ENCODE assay signal across 16 cellular contexts in genomic region chr12:123441523-123442164, GRCh38. TPM values are rescaled to one million over a fixed set of nuclear protein-coding genes. Genes with fewer than 3 reads are reported as not detected.
DNase-seq lines count a peak whose midpoint lies in the region; ATAC-seq, FAIRE-seq and TF ChIP-seq lines count a peak whose summit lies in the region.
"Had no signal": no experiment of that assay in that cellular context is flagged by ENCODE, and none has a peak within 500 bp of the region (broad histone marks: within the 10 kb centered on the region; RNA-seq: fewer than 3 reads in every experiment).

No MANE protein-coding gene starts in this region.

- ATAC-seq in GM18861 (IDR thresholded peaks at IDR 0.05; ENCODE audit: unreplicated experiment) (peak; percentile 55), GM21576 (IDR thresholded peaks at IDR 0.05; ENCODE audit: unreplicated experiment) (peak; percentile 54), HG03108 (IDR thresholded peaks at IDR 0.05; ENCODE audit: unreplicated experiment) (peak; percentile 50)
- ATAC-seq in activated T-cell treated with anti-CD3 and anti-CD28 coated beads, Interleukin-2, amount 50 U/mL, for 4 hours = no peak
- ATAC-seq: effector memory CD8-positive, alpha-beta T cell; gastrocnemius medialis; psoas muscle; stimulated activated naive CD8-positive, alpha-beta T cell treated with anti-CD3 and anti-CD28 coated beads, Interleukin-15, amount 100 ng/mL, for 72 hours had no signal

- TF ChIP-seq CTCF in neural progenitor cell (IDR thresholded peaks at IDR 0.05) = no peak

- H3F3A ChIP-seq in neural progenitor cell (ENCODE audit: low read depth) = peaks cover 10% of the 10 kb centered on the region

- H3K27ac ChIP-seq in neural progenitor cell = no peak overlapping the region
- H3K27ac ChIP-seq: gastrocnemius medialis, psoas muscle had no signal

- no peaks in the 10 kb centered on the region for H3K9me3 Mint-ChIP-seq in neural progenitor cell
- H3K9me3 Mint-ChIP-seq in activated T-cell treated with anti-CD3 and anti-CD28 coated beads, Interleukin-2, amount 50 U/mL, for 4 hours = no peaks in the 10 kb centered on the region
- H3K9me3 Mint-ChIP-seq: effector memory CD8-positive, alpha-beta T cell; stimulated activated naive CD8-positive, alpha-beta T cell treated with anti-CD3 and anti-CD28 coated beads, Interleukin-15, amount 100 ng/mL, for 72 hours had no signal

- H2AFZ ChIP-seq in neural progenitor cell (replicated peaks) = no peak overlapping the region

- DNase-seq in neural progenitor cell (ENCODE audit: low spot score) (no peak), HPDE6-E6E7 (ENCODE audit: extremely low spot score) (no peak), HTR-8/SVneo (ENCODE audit: insufficient read length, low spot score) (no peak)
- no peak for DNase-seq in activated CD4-positive, CD25-positive, alpha-beta regulatory T cell treated with anti-CD3 and anti-CD28 coated beads, Interleukin-2, amount 50 U/mL, for 72 hours
- DNase-seq in activated T-cell treated with anti-CD3 and anti-CD28 coated beads, Interleukin-2, amount 50 U/mL, for 4 hours = no peak
- DNase-seq: effector memory CD8-positive, alpha-beta T cell; gastrocnemius medialis; islet precursor cell; NCI-H345; psoas muscle; stimulated activated CD4-positive, alpha-beta T cell treated with anti-CD3 and anti-CD28 coated beads, Interleukin-2, amount 100 ng/mL, for 48 hours; stimulated activated naive CD8-positive, alpha-beta T cell treated with anti-CD3 and anti-CD28 coated beads, Interleukin-15, amount 100 ng/mL, for 72 hours had no signal

- H3K4me3 Mint-ChIP-seq in neural progenitor cell = no peak overlapping the region
- H3K4me3 Mint-ChIP-seq in activated T-cell treated with anti-CD3 and anti-CD28 coated beads, Interleukin-2, amount 50 U/mL, for 4 hours = no peak overlapping the region
- H3K4me3 Mint-ChIP-seq: brain; effector memory CD8-positive, alpha-beta T cell; stimulated activated naive CD8-positive, alpha-beta T cell treated with anti-CD3 and anti-CD28 coated beads, Interleukin-15, amount 100 ng/mL, for 72 hours had no signal

- H3K36me3 Mint-ChIP-seq in neural progenitor cell = no peaks in the 10 kb centered on the region
- H3K36me3 Mint-ChIP-seq in activated T-cell treated with anti-CD3 and anti-CD28 coated beads, Interleukin-2, amount 50 U/mL, for 4 hours (ENCODE audit: insufficient read depth) = no peaks in the 10 kb centered on the region
- H3K36me3 Mint-ChIP-seq: brain had no signal

- peaks cover 19% of the 10 kb centered on the region for H3K27me3 ChIP-seq in neural progenitor cell
- H3K27me3 ChIP-seq: gastrocnemius medialis had no signal

- H3K36me3 ChIP-seq in neural progenitor cell = no peaks in the 10 kb centered on the region
- H3K36me3 ChIP-seq: gastrocnemius medialis had no signal

- H3K27me3 Mint-ChIP-seq in neural progenitor cell (ENCODE audit: insufficient read depth, low read depth) = peaks cover 6% of the 10 kb centered on the region
- H3K27me3 Mint-ChIP-seq in activated T-cell treated with anti-CD3 and anti-CD28 coated beads, Interleukin-2, amount 50 U/mL, for 4 hours (ENCODE audit: low read depth) = no peaks in the 10 kb centered on the region
- H3K27me3 Mint-ChIP-seq: effector memory CD8-positive, alpha-beta T cell; stimulated activated naive CD8-positive, alpha-beta T cell treated with anti-CD3 and anti-CD28 coated beads, Interleukin-15, amount 100 ng/mL, for 72 hours had no signal

- H3K4me3 ChIP-seq in neural progenitor cell = no peak overlapping the region
- H3K4me3 ChIP-seq: gastrocnemius medialis, psoas muscle had no signal

- FAIRE-seq in HTR-8/SVneo (lab: Jason Lieb, UNC) = no peak

- no peaks in the 10 kb centered on the region for H4K20me1 ChIP-seq in neural progenitor cell (ENCODE audit: low read depth)

- no peak overlapping the region for H3K4me2 ChIP-seq in neural progenitor cell

- no peaks in the 10 kb centered on the region for H3K79me2 ChIP-seq in neural progenitor cell (ENCODE audit: low read depth)

- peak overlapping the region; percentile 51 for H3K27ac Mint-ChIP-seq in neural progenitor cell
- H3K27ac Mint-ChIP-seq: brain; effector memory CD8-positive, alpha-beta T cell; stimulated activated naive CD8-positive, alpha-beta T cell treated with anti-CD3 and anti-CD28 coated beads, Interleukin-15, amount 100 ng/mL, for 72 hours had no signal

- H3K4me1 ChIP-seq in neural progenitor cell = no peaks in the 10 kb centered on the region

- H3K9ac ChIP-seq in neural progenitor cell = no peak overlapping the region

- H3K9me3 ChIP-seq in neural progenitor cell (ENCODE audit: low read depth) = no peaks in the 10 kb centered on the region
- H3K9me3 ChIP-seq: gastrocnemius medialis, psoas muscle had no signal

- H3K4me1 Mint-ChIP-seq in neural progenitor cell = peaks cover 9% of the 10 kb centered on the region
- peaks cover 21% of the 10 kb centered on the region for H3K4me1 Mint-ChIP-seq in activated T-cell treated with anti-CD3 and anti-CD28 coated beads, Interleukin-2, amount 50 U/mL, for 4 hours (ENCODE audit: low read depth)

RNA-seq across cellular contexts. Expression of gene RILPL2, which starts 5.2 kb away (rescaled TPM):
- 1.1 TPM in 2 replicates for total RNA-seq in neural progenitor cell (ENCODE audit: low replicate concordance)
- total RNA-seq in activated T-cell treated with anti-CD3 and anti-CD28 coated beads, Interleukin-2, amount 50 U/mL, for 4 hours = 10 to 100 TPM; 17.0 to 22.4 (median 20.6) TPM

RNA-seq across cellular contexts. Expression of gene SNRNP35, which starts 16.3 kb away (rescaled TPM):
- total RNA-seq in neural progenitor cell (ENCODE audit: low replicate concordance) = 12.6 and 30.3 TPM in 2 replicates
- 10 to 100 TPM; 15.5 to 20.4 (median 17.2) TPM for total RNA-seq in activated T-cell treated with anti-CD3 and anti-CD28 coated beads, Interleukin-2, amount 50 U/mL, for 4 hours

RNA-seq across cellular contexts. Expression of gene KMT5A, which starts 57.7 kb away (rescaled TPM):
- 28.7 and 46.5 TPM in 2 replicates for total RNA-seq in neural progenitor cell (ENCODE audit: low replicate concordance)
- 10 to 100 TPM; 37.1 to 39.4 (median 39.2) TPM for total RNA-seq in activated T-cell treated with anti-CD3 and anti-CD28 coated beads, Interleukin-2, amount 50 U/mL, for 4 hours

Comparison
In these comparisons a context has a peak if more than half of its experiments do, and no peak if none do; other contexts are left out.
1. ATAC-seq: peak in GM18861 (single experiment), GM21576 (single experiment) and HG03108 (single experiment); none in activated T-cell treated with anti-CD3 and anti-CD28 coated beads, Interleukin-2, amount 50 U/mL, for 4 hours (0 of 2).